11 cellular contexts compared by ENCODE assay signal in genomic region chr22:46767249-46767985, GRCh38. TPM values are rescaled to one million over a fixed set of nuclear protein-coding genes. Genes with fewer than 3 reads are reported as not detected.
DNase-seq lines count a peak whose midpoint lies in the region; ATAC-seq and TF ChIP-seq lines count a peak whose summit lies in the region.
"Had no signal": no experiment of that assay in that cellular context is flagged by ENCODE, and none has a peak within 500 bp of the region (broad histone marks: within the 10 kb centered on the region; RNA-seq: fewer than 3 reads in every experiment).

No MANE protein-coding gene starts in this region.

- POLR2A ChIA-PET in activated CD4-positive, alpha-beta T cell treated with anti-CD3 and anti-CD28 coated beads for 36 hours (lab: Charles Lee), result no interaction called here

- ATAC-seq in activated CD4-positive, alpha-beta T cell treated with anti-CD3 and anti-CD28 coated beads for 36 hours, result no peak
- ATAC-seq in stimulated activated effector memory CD8-positive, alpha-beta T cell treated with anti-CD3 and anti-CD28 coated beads, Interleukin-12 subunit alpha, Interleukin-12 subunit beta, amount 100 ng/mL, for 72 hours, result no peak
- ATAC-seq: Panc1 had no signal

- TF ChIP-seq CTCF in dorsolateral prefrontal cortex (IDR thresholded peaks at IDR 0.05 in 54 of 56, conservative IDR thresholded peaks at IDR 0.05 in 2 of 56; ENCODE audit: low read depth in 1 of 56, partially characterized antibody in 56 of 56), result no peak

- peak overlapping the region; percentile 48 for H3K27ac Mint-ChIP-seq in activated CD4-positive, alpha-beta T cell treated with anti-CD3 and anti-CD28 coated beads for 36 hours
- peak overlapping the region; percentile 93 for H3K27ac Mint-ChIP-seq in stimulated activated effector memory CD8-positive, alpha-beta T cell treated with anti-CD3 and anti-CD28 coated beads, Interleukin-12 subunit alpha, Interleukin-12 subunit beta, amount 100 ng/mL, for 72 hours

- H3K36me3 Mint-ChIP-seq in activated CD4-positive, alpha-beta T cell treated with anti-CD3 and anti-CD28 coated beads for 36 hours (ENCODE audit: low read depth), result peaks cover 27% of the 10 kb centered on the region
- H3K36me3 Mint-ChIP-seq in stimulated activated effector memory CD8-positive, alpha-beta T cell treated with anti-CD3 and anti-CD28 coated beads, Interleukin-12 subunit alpha, Interleukin-12 subunit beta, amount 100 ng/mL, for 72 hours, result peaks cover 72% of the 10 kb centered on the region

- peaks cover 63% of the 10 kb centered on the region for H3K4me1 Mint-ChIP-seq in activated CD4-positive, alpha-beta T cell treated with anti-CD3 and anti-CD28 coated beads for 36 hours
- H3K4me1 Mint-ChIP-seq in stimulated activated effector memory CD8-positive, alpha-beta T cell treated with anti-CD3 and anti-CD28 coated beads, Interleukin-12 subunit alpha, Interleukin-12 subunit beta, amount 100 ng/mL, for 72 hours, result peaks cover 78% of the 10 kb centered on the region

- no peak overlapping the region for H3K4me3 ChIP-seq in dorsolateral prefrontal cortex

- CTCF ChIA-PET in activated CD4-positive, alpha-beta T cell treated with anti-CD3 and anti-CD28 coated beads for 36 hours (lab: Charles Lee), result interaction anchor here (0.5 to 0.6 kb wide), 3 partner anchors 45 to 1604 kb away, joined by 3 to 4 read pairs (median 4); no protein-coding TSS in a partner anchor

- no peak overlapping the region for H3K4me3 Mint-ChIP-seq in activated CD4-positive, alpha-beta T cell treated with anti-CD3 and anti-CD28 coated beads for 36 hours
- H3K4me3 Mint-ChIP-seq in stimulated activated effector memory CD8-positive, alpha-beta T cell treated with anti-CD3 and anti-CD28 coated beads, Interleukin-12 subunit alpha, Interleukin-12 subunit beta, amount 100 ng/mL, for 72 hours, result peak overlapping the region; percentile 69

- no peak for DNase-seq in activated CD4-positive, alpha-beta T cell treated with anti-CD3 and anti-CD28 coated beads for 36 hours
- no peak for DNase-seq in activated CD4-positive, alpha-beta T cell treated with anti-CD3 and anti-CD28 coated beads for 48 hours
- DNase-seq in SHP77 (lab: John Stamatoyannopoulos, UW) (peak; percentile 53 to 57), dorsolateral prefrontal cortex (no peak), DMS153 treated with DMSO at 0.1 percent for 48 hours (lab: John Stamatoyannopoulos, UW; ENCODE audit: unreplicated experiment) (no peak), NCI-H1694 treated with DMSO at 0.1 percent for 48 hours (lab: John Stamatoyannopoulos, UW) (no peak), NCI-H1694 (lab: John Stamatoyannopoulos, UW) (no peak)
- DNase-seq in stimulated activated effector memory CD8-positive, alpha-beta T cell treated with anti-CD3 and anti-CD28 coated beads, Interleukin-12 subunit alpha, Interleukin-12 subunit beta, amount 100 ng/mL, for 72 hours (ENCODE audit: low spot score in 2 of 2), result no peak
- DNase-seq: midbrain, NCI-H187 treated with DMSO at 0.1 percent for 48 hours had no signal

- intact Hi-C loops in activated CD4-positive, alpha-beta T cell treated with anti-CD3 and anti-CD28 coated beads for 36 hours (cut with DNase I, micrococcal nuclease), result no loop called here
- intact Hi-C loops in dorsolateral prefrontal cortex (cut with DNase I), result no loop called here

- H3K27ac ChIP-seq in dorsolateral prefrontal cortex, result peak overlapping the region in 50 of 59 donors; percentile 32 to 89 (median 80)

- no peaks in the 10 kb centered on the region for H3K27me3 ChIP-seq in dorsolateral prefrontal cortex

- H3K9me3 Mint-ChIP-seq in activated CD4-positive, alpha-beta T cell treated with anti-CD3 and anti-CD28 coated beads for 36 hours (ENCODE audit: low read depth), result no peaks in the 10 kb centered on the region
- no peaks in the 10 kb centered on the region for H3K9me3 Mint-ChIP-seq in stimulated activated effector memory CD8-positive, alpha-beta T cell treated with anti-CD3 and anti-CD28 coated beads, Interleukin-12 subunit alpha, Interleukin-12 subunit beta, amount 100 ng/mL, for 72 hours

- no peaks in the 10 kb centered on the region for H3K27me3 Mint-ChIP-seq in activated CD4-positive, alpha-beta T cell treated with anti-CD3 and anti-CD28 coated beads for 36 hours

RNA-seq across cellular contexts. Expression of gene TBC1D22A, which starts 5.0 kb away (rescaled TPM):
- total RNA-seq in activated CD4-positive, alpha-beta T cell treated with anti-CD3 and anti-CD28 coated beads for 36 hours, result 10 to 100 TPM; 36.0 to 38.0 TPM
- total RNA-seq in dorsolateral prefrontal cortex, result 10 to 100 TPM; 20.0 to 36.0 (median 27.2) TPM

RNA-seq across cellular contexts. Expression of gene CERK, which starts 29.4 kb away (rescaled TPM):
- 10 to 100 TPM; 27.0 to 32.8 TPM for total RNA-seq in activated CD4-positive, alpha-beta T cell treated with anti-CD3 and anti-CD28 coated beads for 36 hours
- total RNA-seq in dorsolateral prefrontal cortex, result 10 to 100 TPM; 24.8 to 72.6 (median 52.4) TPM

Comparison
In these comparisons a context has a peak if more than half of its experiments do, and no peak if none do; other contexts are left out.
1. DNase-seq: peak in SHP77 (2 of 2); none in activated CD4-positive, alpha-beta T cell treated with anti-CD3 and anti-CD28 coated beads for 36 hours (single experiment), activated CD4-positive, alpha-beta T cell treated with anti-CD3 and anti-CD28 coated beads for 48 hours (single experiment), dorsolateral prefrontal cortex (0 of 10), stimulated activated effector memory CD8-positive, alpha-beta T cell treated with anti-CD3 and anti-CD28 coated beads, Interleukin-12 subunit alpha, Interleukin-12 subunit beta, amount 100 ng/mL, for 72 hours (0 of 2), DMS153 treated with DMSO at 0.1 percent for 48 hours (single experiment), NCI-H1694 treated with DMSO at 0.1 percent for 48 hours (single experiment) and NCI-H1694 (single experiment).